31 cellular contexts compared by ENCODE assay signal in genomic region chr10:29843143-29843542, GRCh38.
DNase-seq lines count a peak whose midpoint lies in the region; ATAC-seq and TF ChIP-seq lines count a peak whose summit lies in the region.
"Had no signal": no experiment of that assay in that cellular context is flagged by ENCODE, and none has a peak within 500 bp of the region (broad histone marks: within the 10 kb centered on the region; RNA-seq: fewer than 3 reads in every experiment).

No MANE protein-coding gene starts in this region.

- ATAC-seq in HG02973 (IDR thresholded peaks at IDR 0.05; ENCODE audit: unreplicated experiment): no peak
- ATAC-seq: activated CD8-positive, alpha-beta T cell treated with anti-CD3 and anti-CD28 coated beads, Interleukin-2, amount 10 ng/mL, durations not matched to agents 7 days and 5 days; GM12878; PC-3 had no signal

- H3K27me3 Mint-ChIP-seq in endothelial cell (ENCODE audit: unreplicated experiment): no peaks in the 10 kb centered on the region
- H3K27me3 Mint-ChIP-seq in progenitor cell of endocrine pancreas: peaks cover 8% of the 10 kb centered on the region
- H3K27me3 Mint-ChIP-seq: B cell had no signal

- H3K4me1 ChIP-seq in right atrium auricular region (peaks cover 0 to 31% of the 10 kb centered on the region in 2 donors), tibial artery (peaks cover 0 to 55% (median 30%) of the 10 kb centered on the region in 4 donors), tibial nerve (no peaks in the 10 kb centered on the region)

- intact Hi-C loops in tibial artery (cut with DNase I; ENCODE audit: low total_unique reads): no loop called here

- H3K9me3 Mint-ChIP-seq in endothelial cell (ENCODE audit: unreplicated experiment): no peaks in the 10 kb centered on the region
- H3K9me3 Mint-ChIP-seq in progenitor cell of endocrine pancreas (ENCODE audit: low read depth): no peaks in the 10 kb centered on the region
- H3K9me3 Mint-ChIP-seq: central memory CD8-positive, alpha-beta T cell had no signal

- H3K9me3 ChIP-seq in right atrium auricular region: peaks cover 0 to 5% of the 10 kb centered on the region in 2 donors
- no peaks in the 10 kb centered on the region for H3K9me3 ChIP-seq in tibial artery
- peaks cover 0 to 5% (median 0%) of the 10 kb centered on the region in 4 donors for H3K9me3 ChIP-seq in tibial nerve
- H3K9me3 ChIP-seq: neutrophil, testis had no signal

- no peaks in the 10 kb centered on the region for H3K36me3 ChIP-seq in right atrium auricular region
- no peaks in the 10 kb centered on the region for H3K36me3 ChIP-seq in tibial artery
- H3K36me3 ChIP-seq in tibial nerve: no peaks in the 10 kb centered on the region
- H3K36me3 ChIP-seq: neutrophil had no signal

- H3K27ac ChIP-seq in right atrium auricular region: peak overlapping the region; percentile 83 to 90
- peak overlapping the region; percentile 85 to 88 for H3K27ac ChIP-seq in tibial artery
- no peak overlapping the region for H3K27ac ChIP-seq in tibial nerve
- H3K27ac ChIP-seq: neutrophil, testis had no signal

- 80 to 82% methylated on average over 5 of the region's 5 CpGs for whole genome bisulfite sequencing in tibial nerve, 2 donors

- H3K4me3 Mint-ChIP-seq in endothelial cell (ENCODE audit: unreplicated experiment) (no peak overlapping the region), progenitor cell of endocrine pancreas (ENCODE audit: low read depth) (no peak overlapping the region)
- H3K4me3 Mint-ChIP-seq: activated CD8-positive, alpha-beta T cell treated with anti-CD3 and anti-CD28 coated beads, Interleukin-2, amount 10 ng/mL, durations not matched to agents 7 days and 5 days; activated naive CD4-positive, alpha-beta T cell treated with anti-CD3 and anti-CD28 coated beads for 36 hours; B cell; CD4-positive, alpha-beta memory T cell; central memory CD8-positive, alpha-beta T cell; dendritic cell treated with granulocyte-macrophage colony-stimulating factor and Interleukin-4, amounts not matched to agents 40 ng/mL and 50 ng/mL, for 4 days; endodermal cell had no signal

- no peak for TF ChIP-seq EP300 in tibial nerve (IDR thresholded peaks at IDR 0.05)

- H3K27me3 ChIP-seq in right atrium auricular region (no peaks in the 10 kb centered on the region), tibial artery (no peaks in the 10 kb centered on the region), tibial nerve (no peaks in the 10 kb centered on the region)
- H3K27me3 ChIP-seq: neutrophil, testis had no signal

- no peak for TF ChIP-seq POLR2A in tibial nerve (IDR thresholded peaks at IDR 0.05)

- peaks cover 10% of the 10 kb centered on the region for H3K36me3 Mint-ChIP-seq in endothelial cell (ENCODE audit: low read depth, unreplicated experiment)
- H3K36me3 Mint-ChIP-seq in progenitor cell of endocrine pancreas (ENCODE audit: insufficient read depth): no peaks in the 10 kb centered on the region
- H3K36me3 Mint-ChIP-seq: CD4-positive, alpha-beta memory T cell had no signal

- DNase-seq in endothelial cell (ENCODE audit: low spot score) (no peak), right atrium auricular region (ENCODE audit: low spot score) (no peak), progenitor cell of endocrine pancreas (ENCODE audit: low spot score, unreplicated experiment) (no peak), tibial artery (no peak), tibial nerve (ENCODE audit: low spot score in 2 of 2) (no peak), COLO668 (lab: John Stamatoyannopoulos, UW; ENCODE audit: unreplicated experiment) (no peak), HT-29 (ENCODE audit: low spot score) (no peak)
- DNase-seq: ACHN; activated CD4-positive, alpha-beta T cell treated with anti-CD3 and anti-CD28 coated beads for 4 hours; activated CD8-positive, alpha-beta T cell treated with anti-CD3 and anti-CD28 coated beads, Interleukin-2, amount 10 ng/mL, durations not matched to agents 7 days and 5 days; activated naive CD4-positive, alpha-beta T cell treated with anti-CD3 and anti-CD28 coated beads for 36 hours; CD4-positive, alpha-beta memory T cell; EL; foreskin melanocyte; hippocampal formation; Karpas-422; mammary epithelial cell; NCI-H2029 treated with DMSO at 0.1 percent for 48 hours; NCI-H524 treated with DMSO at 0.1 percent for 48 hours; PC-3; stimulated activated naive CD4-positive, alpha-beta T cell; T-helper 2 cell; testis had no signal

- no peak for TF ChIP-seq CTCF in endothelial cell (IDR thresholded peaks at IDR 0.05; ENCODE audit: unreplicated experiment)
- no peak for TF ChIP-seq CTCF in right atrium auricular region (IDR thresholded peaks at IDR 0.05)
- no peak for TF ChIP-seq CTCF in progenitor cell of endocrine pancreas (IDR thresholded peaks at IDR 0.05; ENCODE audit: unreplicated experiment)
- TF ChIP-seq CTCF in tibial artery (IDR thresholded peaks at IDR 0.05): no peak
- no peak for TF ChIP-seq CTCF in tibial nerve (IDR thresholded peaks at IDR 0.05)

- peak overlapping the region; percentile 86 for H3K27ac Mint-ChIP-seq in endothelial cell (ENCODE audit: unreplicated experiment)
- peak overlapping the region; percentile 54 for H3K27ac Mint-ChIP-seq in progenitor cell of endocrine pancreas
- H3K27ac Mint-ChIP-seq: activated CD8-positive, alpha-beta T cell treated with anti-CD3 and anti-CD28 coated beads, Interleukin-2, amount 10 ng/mL, durations not matched to agents 7 days and 5 days; activated naive CD4-positive, alpha-beta T cell treated with anti-CD3 and anti-CD28 coated beads for 36 hours; B cell; dendritic cell treated with granulocyte-macrophage colony-stimulating factor and Interleukin-4, amounts not matched to agents 40 ng/mL and 50 ng/mL, for 4 days; endodermal cell had no signal

- H3K4me1 Mint-ChIP-seq in endothelial cell (ENCODE audit: unreplicated experiment) (peaks cover 42% of the 10 kb centered on the region), progenitor cell of endocrine pancreas (ENCODE audit: low read depth) (peaks cover 41% of the 10 kb centered on the region)
- H3K4me1 Mint-ChIP-seq: B cell; CD4-positive, alpha-beta memory T cell; central memory CD8-positive, alpha-beta T cell had no signal

- H3K4me3 ChIP-seq in right atrium auricular region (peak overlapping the region in 1 of 2 donors; percentile 6), tibial artery (no peak overlapping the region), tibial nerve (no peak overlapping the region)
- H3K4me3 ChIP-seq: GM12878, skin epidermis, testis had no signal

Comparison
In these comparisons a context has a peak if more than half of its experiments do, and no peak if none do; other contexts are left out.
1. H3K27ac ChIP-seq: peak in right atrium auricular region (2 of 2) and tibial artery (2 of 2); none in tibial nerve (0 of 4).